22 cellular contexts compared by ENCODE assay signal in genomic region chr20:46826343-46826984, GRCh38.
DNase-seq lines count a peak whose midpoint lies in the region; FAIRE-seq and TF ChIP-seq lines count a peak whose summit lies in the region.
"Had no signal": no experiment of that assay in that cellular context is flagged by ENCODE, and none has a peak within 500 bp of the region (broad histone marks: within the 10 kb centered on the region; RNA-seq: fewer than 3 reads in every experiment).

No MANE protein-coding gene starts in this region.

- no peak overlapping the region for H2BK12ac ChIP-seq in H9 (ENCODE audit: insufficient read length, low read depth, low read length)

- no peak overlapping the region for H3T11ph ChIP-seq in H9 (ENCODE audit: low read length)

- H2BK20ac ChIP-seq in H9 (ENCODE audit: low read depth, low read length, poor library complexity, severe bottlenecking) = no peak overlapping the region

- intact Hi-C loops in Caco-2 (cut with micrococcal nuclease; ENCODE audit: unreplicated experiment) = no loop called here

- H3K4me1 Mint-ChIP-seq in H9 = no peaks in the 10 kb centered on the region
- H3K4me1 Mint-ChIP-seq in Caco-2 (ENCODE audit: low read depth, unreplicated experiment) = no peaks in the 10 kb centered on the region
- H3K4me1 Mint-ChIP-seq: activated naive CD4-positive, alpha-beta T cell treated with anti-CD3 and anti-CD28 coated beads, Interleukin-2, amount 10 ng/mL, durations not matched to agents 7 days and 5 days; memory B cell had no signal

- no peaks in the 10 kb centered on the region for H3K27me3 ChIP-seq in H9 (ENCODE audit: insufficient read depth, low read length)
- H3K27me3 ChIP-seq in brain microvascular endothelial cell (replicated peaks) = no peaks in the 10 kb centered on the region
- H3K27me3 ChIP-seq in Caco-2 (replicated peaks; ENCODE audit: control insufficient read depth, insufficient read depth, low read length) = no peaks in the 10 kb centered on the region; the same call in 1 of the 2 replicates
- H3K27me3 ChIP-seq: SJCRH30, tibial nerve had no signal

- H2BK120ac ChIP-seq in H9 (ENCODE audit: low read depth, low read length, poor library complexity, severe bottlenecking) = no peak overlapping the region

- no peak overlapping the region for H4K5ac ChIP-seq in H9 (ENCODE audit: insufficient read length, low read depth, low read length)

- no peak overlapping the region for H3K27ac ChIP-seq in H9 (ENCODE audit: insufficient read length, low read depth, low read length)
- no peak overlapping the region for H3K27ac ChIP-seq in brain microvascular endothelial cell
- H3K27ac ChIP-seq: PC-9, SJCRH30, tibial nerve had no signal

- DNase-seq in AG10803 (ENCODE audit: low read depth) = peak; percentile 52
- DNase-seq in H9 = no peak
- DNase-seq in brain microvascular endothelial cell = peak; percentile 46
- peak; percentile 79 for DNase-seq in islet precursor cell
- DNase-seq in Caco-2 = no peak
- DNase-seq in frontal cortex (ENCODE audit: low spot score in 2 of 2) = no peak
- DNase-seq in GOT3 (lab: John Stamatoyannopoulos, UW) = no peak
- DNase-seq in GM12892 (ENCODE audit: insufficient read length) = no peak
- DNase-seq: ACHN; activated CD4-positive, alpha-beta T cell treated with anti-CD3 and anti-CD28 coated beads for 4 hours; activated naive CD4-positive, alpha-beta T cell treated with anti-CD3 and anti-CD28 coated beads, Interleukin-2, amount 10 ng/mL, durations not matched to agents 7 days and 5 days; aorta; NCI-H1105 treated with DMSO at 0.1 percent for 48 hours; NCI-H446; PC-9; stimulated activated CD4-positive, alpha-beta T cell treated with anti-CD3 and anti-CD28 coated beads, Interleukin-2, amount 100 ng/mL, for 48 hours; stimulated activated naive CD8-positive, alpha-beta T cell treated with anti-CD3 and anti-CD28 coated beads, Interleukin-15, Interleukin-2, amounts not matched to agents 100 U/mL and 50 U/mL, for 24 hours had no signal

- BruUV-seq in Caco-2 (replicated peaks; lab: Mats Ljungman, UMichigan) = no TSS peak

- H3K4me3 ChIP-seq in AG10803 (ENCODE audit: low read length) (no peak overlapping the region), brain microvascular endothelial cell (ENCODE audit: low read depth, low read length) (no peak overlapping the region), Caco-2 (ENCODE audit: low read depth, low read length) (no peak overlapping the region)
- H3K4me3 ChIP-seq: PC-9, SJCRH30, smooth muscle cell, tibial nerve had no signal

- H3K4me1 ChIP-seq in H9 (ENCODE audit: insufficient read depth, low read length) (no peaks in the 10 kb centered on the region), Caco-2 (no peaks in the 10 kb centered on the region)
- H3K4me1 ChIP-seq: tibial nerve had no signal

- no peak overlapping the region for H2BK15ac ChIP-seq in H9 (ENCODE audit: low read depth, low read length)

- H3K36me3 ChIP-seq in brain microvascular endothelial cell (replicated peaks) = no peaks in the 10 kb centered on the region
- H3K36me3 ChIP-seq in Caco-2 (ENCODE audit: control insufficient read depth, insufficient read depth, low read length) = no peaks in the 10 kb centered on the region
- H3K36me3 ChIP-seq: SJCRH30, tibial nerve had no signal

- H2BK5ac ChIP-seq in H9 (ENCODE audit: insufficient read length, low read length) = no peak overlapping the region

- POLR2A ChIA-PET in Caco-2 (lab: Charles Lee) = no interaction called here

- no peak overlapping the region for H3K56ac ChIP-seq in H9 (ENCODE audit: insufficient read length, low read depth, low read length)

- H4K91ac ChIP-seq in H9 (ENCODE audit: insufficient read length, low read depth, low read length) = no peak overlapping the region

- H3K14ac ChIP-seq in H9 (ENCODE audit: insufficient read depth, low read length) = no peak overlapping the region

- H3K18ac ChIP-seq in H9 (ENCODE audit: insufficient read length, low read depth, low read length) = no peak overlapping the region

- peaks cover 2% of the 10 kb centered on the region for H3K23me2 ChIP-seq in H9 (ENCODE audit: insufficient read length, low read depth, low read length, poor library complexity, severe bottlenecking)

- no peak overlapping the region for H3K9ac ChIP-seq in H9 (ENCODE audit: extremely low read depth, insufficient read length, low read length)

- CTCF ChIA-PET in Caco-2 (lab: Charles Lee) = no interaction called here

- no peaks in the 10 kb centered on the region for H3K79me1 ChIP-seq in H9 (ENCODE audit: insufficient read depth, low read depth, low read length, poor library complexity, severe bottlenecking)

- no peak overlapping the region for H3K4me3 Mint-ChIP-seq in H9
- H3K4me3 Mint-ChIP-seq in Caco-2 (ENCODE audit: unreplicated experiment) = no peak overlapping the region
- H3K4me3 Mint-ChIP-seq: activated naive CD4-positive, alpha-beta T cell treated with anti-CD3 and anti-CD28 coated beads, Interleukin-2, amount 10 ng/mL, durations not matched to agents 7 days and 5 days; memory B cell had no signal

- H2AFZ ChIP-seq in H9 (ENCODE audit: low read length) = peak overlapping the region; percentile 8
- H2AFZ ChIP-seq: PC-9 had no signal

- H3K23ac ChIP-seq in H9 (ENCODE audit: insufficient read length, low read depth, low read length) = no peak overlapping the region

- H4K8ac ChIP-seq in H9 (replicated peaks; ENCODE audit: insufficient read length, low read depth, low read length) = no peak overlapping the region

- peaks cover 0 to 13% of the 10 kb centered on the region in 2 experiments; a peak in 4 of 5 replicates for H3K9me3 Mint-ChIP-seq in H9
- H3K9me3 Mint-ChIP-seq in Caco-2 (ENCODE audit: unreplicated experiment) = no peaks in the 10 kb centered on the region
- H3K9me3 Mint-ChIP-seq: activated naive CD4-positive, alpha-beta T cell treated with anti-CD3 and anti-CD28 coated beads, Interleukin-2, amount 10 ng/mL, durations not matched to agents 7 days and 5 days had no signal

- H4K20me1 ChIP-seq in H9 (ENCODE audit: control insufficient read depth, insufficient read depth, insufficient read length) = no peaks in the 10 kb centered on the region

- no CpG with 5 or more reads among the region's 3 CpGs for WGBS in H9 (ENCODE audit: extremely low coverage, insufficient read length, low lambda C conversion rate)

- no peak for TF ChIP-seq POLR2A in GM12892 (IDR thresholded peaks at IDR 0.05; ENCODE audit: low read depth, low read length)

- in situ Hi-C loops in brain microvascular endothelial cell (cut with HindIII; ENCODE audit: low pct_ligation_motif_present, low sequenced_read_pairs) = no loop called here

- no peaks in the 10 kb centered on the region for H3K79me2 ChIP-seq in H9 (ENCODE audit: insufficient read depth, low read length)

- no peaks in the 10 kb centered on the region for H3K9me3 ChIP-seq in H9 (ENCODE audit: control insufficient read depth, low read depth, low read length)
- peaks cover 11% of the 10 kb centered on the region; the same call in 1 of the 2 replicates for H3K9me3 ChIP-seq in Caco-2

- no peak overlapping the region for H2AK5ac ChIP-seq in H9 (ENCODE audit: insufficient read length, low read length)

- no peak overlapping the region for H3K4ac ChIP-seq in H9 (ENCODE audit: low read depth, low read length)

- no peak for FAIRE-seq in frontal cortex (lab: Jason Lieb, UNC)
- no peak for FAIRE-seq in GM12892 (lab: Jason Lieb, UNC)
- FAIRE-seq: G401.6 had no signal

- H3K36me3 Mint-ChIP-seq in H9 (ENCODE audit: insufficient read depth in 1 of 3, low read depth in 3 of 3) (no peaks in the 10 kb centered on the region), Caco-2 (ENCODE audit: insufficient read depth, unreplicated experiment) (no peaks in the 10 kb centered on the region)
- H3K36me3 Mint-ChIP-seq: activated naive CD4-positive, alpha-beta T cell treated with anti-CD3 and anti-CD28 coated beads, Interleukin-2, amount 10 ng/mL, durations not matched to agents 7 days and 5 days; memory B cell had no signal

- no peak overlapping the region for H3K4me2 ChIP-seq in H9 (ENCODE audit: insufficient read depth, insufficient read length, low read length)
- H3K4me2 ChIP-seq: PC-9, smooth muscle cell had no signal

- H3K27ac Mint-ChIP-seq in H9 (no peak overlapping the region; a peak in 1 of 7 replicates), Caco-2 (ENCODE audit: unreplicated experiment) (no peak overlapping the region)
- H3K27ac Mint-ChIP-seq: activated naive CD4-positive, alpha-beta T cell treated with anti-CD3 and anti-CD28 coated beads, Interleukin-2, amount 10 ng/mL, durations not matched to agents 7 days and 5 days; memory B cell had no signal

- no peaks in the 10 kb centered on the region for H3K27me3 Mint-ChIP-seq in H9 (ENCODE audit: low read depth)
- H3K27me3 Mint-ChIP-seq in Caco-2 (ENCODE audit: insufficient read depth, unreplicated experiment) = peaks cover 13% of the 10 kb centered on the region

- TF ChIP-seq CTCF in AG10803 (conservative IDR thresholded peaks at IDR 0.05; ENCODE audit: low read length) (no peak), H9 (conservative IDR thresholded peaks at IDR 0.05) (no peak), brain microvascular endothelial cell (IDR thresholded peaks at IDR 0.05; ENCODE audit: low read depth, low read length, missing control alignments) (no peak), Caco-2 (IDR thresholded peaks at IDR 0.05; ENCODE audit: insufficient read depth in 1 of 2, low read depth in 1 of 2, low read length in 1 of 2, severe bottlenecking in 1 of 2, unreplicated experiment in 1 of 2) (no peak)

Comparison
In these comparisons a context has a peak if more than half of its experiments do, and no peak if none do; other contexts are left out.
1. DNase-seq: peak in AG10803 (single experiment), brain microvascular endothelial cell (single experiment) and islet precursor cell (single experiment); none in H9 (single experiment), Caco-2 (0 of 2), frontal cortex (0 of 2), GOT3 (single experiment) and GM12892 (single experiment).